ENCODE assay signal across 10 cellular contexts in the genomic region with DNA sequence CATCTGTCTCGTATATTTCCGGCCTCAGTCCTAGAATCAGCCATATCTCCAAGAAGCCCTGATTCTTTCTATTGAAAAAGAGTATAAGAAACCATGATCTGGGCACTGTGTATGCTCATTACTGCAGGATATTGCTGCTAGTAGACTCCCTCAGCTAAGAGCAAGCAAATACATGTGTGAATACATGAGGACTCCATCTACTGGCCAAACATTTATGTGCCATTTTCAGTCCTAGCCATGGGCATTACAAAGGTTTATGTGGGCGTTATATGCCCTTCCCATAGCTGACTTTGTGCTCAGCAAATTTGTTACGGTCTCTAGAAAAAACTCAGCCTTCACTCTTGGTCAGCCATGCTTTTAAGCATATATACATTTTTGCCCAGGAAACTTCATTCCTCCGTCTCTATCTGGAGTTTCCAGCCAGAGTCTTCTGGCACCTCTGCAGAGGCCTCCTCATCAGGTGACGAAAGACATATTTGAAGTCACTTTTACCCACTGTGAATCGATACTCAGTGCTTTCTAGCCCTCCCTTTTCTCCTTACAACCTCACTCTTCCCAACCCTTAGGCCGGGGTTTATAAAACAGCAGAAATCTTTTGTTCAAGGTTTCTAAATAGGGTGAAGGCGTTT.
DNase-seq lines count a peak whose midpoint lies in the region; ATAC-seq and FAIRE-seq lines count a peak whose summit lies in the region.
"Had no signal": no experiment of that assay in that cellular context is flagged by ENCODE, and none has a peak within 500 bp of the region (broad histone marks: within the 10 kb centered on the region; RNA-seq: fewer than 3 reads in every experiment).

No MANE protein-coding gene starts in this region.

- no peak for FAIRE-seq in RCC 7860 (lab: Jason Lieb, UNC)
- FAIRE-seq: pancreas, TTC549 had no signal

- DNase-seq in D341Med (ENCODE audit: low spot score), result peak; percentile 45
- DNase-seq in KBM-7, result peak; percentile 7
- DNase-seq in RCC 7860 (ENCODE audit: low spot score), result peak; percentile 28
- peak; percentile 0 for DNase-seq in iPS DF 4.7 (ENCODE audit: extremely low read depth, low spot score)
- DNase-seq in cerebellar cortex (ENCODE audit: low spot score), result no peak
- no peak for DNase-seq in stimulated activated naive CD8-positive, alpha-beta T cell treated with anti-CD3 and anti-CD28 coated beads, Interleukin-15, Interleukin-2, amounts not matched to agents 100 U/mL and 50 U/mL, for 24 hours
- DNase-seq: pancreas had no signal

- in situ Hi-C loops in KBM-7 (cut with MboI; ENCODE audit: low pct_unique_long_range_greater_than_20kb, low sequenced_read_pairs), result no loop called here

- no peak for ATAC-seq in HG03135 (IDR thresholded peaks at IDR 0.05; ENCODE audit: unreplicated experiment)
- ATAC-seq in HG03095 (IDR thresholded peaks at IDR 0.05; ENCODE audit: unreplicated experiment), result no peak
- no peak for ATAC-seq in stimulated activated naive CD8-positive, alpha-beta T cell treated with anti-CD3 and anti-CD28 coated beads, Interleukin-15, Interleukin-2, amounts not matched to agents 100 U/mL and 50 U/mL, for 24 hours

Comparison
In these comparisons a context has a peak if more than half of its experiments do, and no peak if none do; other contexts are left out.
1. DNase-seq: peak in D341Med (single experiment), KBM-7 (single experiment), RCC 7860 (single experiment) and iPS DF 4.7 (single experiment); none in cerebellar cortex (single experiment) and stimulated activated naive CD8-positive, alpha-beta T cell treated with anti-CD3 and anti-CD28 coated beads, Interleukin-15, Interleukin-2, amounts not matched to agents 100 U/mL and 50 U/mL, for 24 hours (single experiment).